Comparison of ENCODE assay signal across 24 cellular contexts in genomic region chr6:65531545-65531944, GRCh38.
"Had no signal": no experiment of that assay in that cellular context is flagged by ENCODE, and none has a peak within 500 bp of the region (broad histone marks: within the 10 kb centered on the region; RNA-seq: fewer than 3 reads in every experiment).

No MANE protein-coding gene starts in this region.

- H3K9me3 ChIP-seq: lower lobe of right lung, psoas muscle, right lobe of liver, suprapubic skin, thyroid gland, upper lobe of left lung, uterus had no signal

- H3K79me2 ChIP-seq: hepatocyte, parathyroid adenoma had no signal

- H3K36me3 ChIP-seq: left ventricle myocardium inferior, lower lobe of right lung, right lobe of liver, suprapubic skin, thyroid gland, upper lobe of left lung, uterus had no signal

- H3K4me3 ChIP-seq: hepatocyte, left ventricle myocardium inferior, lower lobe of right lung, psoas muscle, right lobe of liver, suprapubic skin, thyroid gland, upper lobe of left lung, uterus had no signal

- H2AFZ ChIP-seq: hepatocyte, parathyroid adenoma had no signal

- H3K27me3 ChIP-seq: hepatocyte, right lobe of liver, suprapubic skin, thyroid gland, upper lobe of left lung, uterus had no signal

- H3K9ac ChIP-seq: parathyroid adenoma had no signal

- H3K27ac ChIP-seq: hepatocyte, left ventricle myocardium inferior, lower lobe of right lung, parathyroid adenoma, psoas muscle, right lobe of liver, suprapubic skin, thyroid gland, upper lobe of left lung, uterus had no signal

- H3K4me1 ChIP-seq: left ventricle myocardium inferior, lower lobe of right lung, parathyroid adenoma, psoas muscle, right lobe of liver, suprapubic skin, thyroid gland, upper lobe of left lung, uterus had no signal

- DNase-seq: effector CD4-positive, alpha-beta T cell; endodermal cell; erythroblast; head of caudate nucleus; kidney; left cardiac atrium; left ventricle myocardium inferior; lower lobe of right lung; mesenchymal stem cell; midbrain; occipital lobe; psoas muscle; retina; right lobe of liver; stimulated activated CD4-positive, alpha-beta T cell treated with anti-CD3 and anti-CD28 coated beads, Interleukin-4, amount 100 ng/mL, for 1 hour; stimulated activated CD8-positive, alpha-beta memory T cell treated with anti-CD3 and anti-CD28 coated beads, Interleukin-4, amount 100 ng/mL, for 48 hours; stimulated activated naive CD8-positive, alpha-beta T cell treated with anti-CD3 and anti-CD28 coated beads, Interleukin-15, Interleukin-2, amounts not matched to agents 100 U/mL and 50 U/mL, for 24 hours; thyroid gland; upper lobe of left lung; uterus had no signal

- H3K4me2 ChIP-seq: hepatocyte had no signal

- ATAC-seq: left cardiac atrium; lower lobe of right lung; psoas muscle; right lobe of liver; stimulated activated effector memory CD8-positive, alpha-beta T cell treated with anti-CD3 and anti-CD28 coated beads, Interleukin-12 subunit alpha, Interleukin-12 subunit beta, amount 100 ng/mL, for 72 hours; stimulated activated naive CD8-positive, alpha-beta T cell treated with anti-CD3 and anti-CD28 coated beads, Interleukin-15, Interleukin-2, amounts not matched to agents 100 U/mL and 50 U/mL, for 24 hours had no signal
